8 cellular contexts compared by ENCODE assay signal in the genomic region with DNA sequence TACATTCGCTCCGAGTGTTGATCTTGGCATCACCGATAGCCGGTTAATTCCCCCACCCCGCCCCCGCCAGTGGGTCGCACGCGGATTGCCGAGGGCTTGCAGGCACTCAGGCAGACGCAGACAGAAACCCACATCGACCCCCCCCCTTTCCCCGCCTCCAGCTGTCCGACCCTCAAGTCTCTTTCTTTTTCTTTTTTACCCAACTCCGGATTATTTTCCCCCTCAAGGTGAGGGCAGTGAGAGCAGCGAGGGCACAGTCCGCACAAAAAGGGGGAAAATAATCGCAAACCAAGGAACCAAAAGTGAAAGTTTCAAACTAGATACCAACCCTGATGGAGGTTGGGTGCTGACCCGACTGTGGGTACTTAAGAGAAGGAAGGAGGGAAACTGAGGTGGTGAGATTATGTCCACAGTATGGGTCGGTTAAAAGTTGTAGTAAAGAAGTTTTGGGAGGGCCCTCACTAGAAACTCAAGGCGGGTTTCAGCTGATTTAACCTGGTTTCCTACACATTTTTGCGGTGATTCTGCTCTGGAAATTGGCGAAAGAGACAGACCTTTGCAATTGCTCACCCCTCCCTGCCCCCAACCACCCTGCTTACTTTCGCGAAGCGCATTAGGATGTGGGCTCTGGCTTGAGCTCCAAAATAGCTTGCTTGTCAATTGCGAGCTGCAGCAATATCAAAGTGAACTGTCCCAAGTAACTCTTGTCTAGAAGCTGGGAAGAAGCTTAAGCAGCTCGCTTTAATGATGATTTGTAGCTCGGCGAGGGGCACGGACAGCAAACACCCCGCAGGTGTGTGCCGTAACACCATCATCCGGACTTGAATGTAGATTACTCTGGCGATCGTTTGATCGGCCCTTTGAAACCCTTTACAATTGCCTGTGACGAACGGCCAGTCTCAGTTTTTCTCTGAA. TPM values are rescaled to one million over a fixed set of nuclear protein-coding genes. Genes with fewer than 3 reads are reported as not detected.
DNase-seq lines count a peak whose midpoint lies in the region; ATAC-seq and TF ChIP-seq lines count a peak whose summit lies in the region.

No MANE protein-coding gene starts in this region.

- no peak for ATAC-seq in activated T-cell treated with anti-CD3 and anti-CD28 coated beads, Interleukin-2, amount 50 U/mL, for 72 hours (replicated peaks in 1 of 2)
- ATAC-seq in memory B cell (ENCODE audit: low read depth) (no peak), GM21723 (IDR thresholded peaks at IDR 0.05; ENCODE audit: unreplicated experiment) (no peak)
- ATAC-seq in activated CD4-positive, CD25-positive, alpha-beta regulatory T cell treated with anti-CD3 and anti-CD28 coated beads, Interleukin-2, amount 50 U/mL, for 24 hours, result no peak

- peaks cover 22% of the 10 kb centered on the region for H3K4me1 Mint-ChIP-seq in activated T-cell treated with anti-CD3 and anti-CD28 coated beads, Interleukin-2, amount 50 U/mL, for 72 hours (ENCODE audit: low read depth)
- peaks cover 7% of the 10 kb centered on the region for H3K4me1 Mint-ChIP-seq in memory B cell

- H3K27me3 ChIP-seq in thymus (ENCODE audit: control insufficient read depth, insufficient read depth), result peaks cover 61% of the 10 kb centered on the region

- peaks cover 90% of the 10 kb centered on the region for H3K27me3 Mint-ChIP-seq in activated T-cell treated with anti-CD3 and anti-CD28 coated beads, Interleukin-2, amount 50 U/mL, for 72 hours (ENCODE audit: low read depth)
- H3K27me3 Mint-ChIP-seq in memory B cell, result peaks cover 48% of the 10 kb centered on the region

- DNase-seq in activated T-cell treated with anti-CD3 and anti-CD28 coated beads, Interleukin-2, amount 50 U/mL, for 72 hours, result no peak
- no peak for DNase-seq in activated T-cell treated with anti-CD3 and anti-CD28 coated beads, Interleukin-2, amount 50 U/mL, for 1 hour
- peak; percentile 62 for DNase-seq in astrocyte of the spinal cord (ENCODE audit: low read depth, low spot score)
- no peak for DNase-seq in memory B cell (ENCODE audit: low spot score in 2 of 2)
- DNase-seq in dedifferentiated amniotic fluid mesenchymal stem cell (ENCODE audit: extremely low spot score), result no peak

- peaks cover 16 to 21% of the 10 kb centered on the region in 2 donors for H3K36me3 Mint-ChIP-seq in activated T-cell treated with anti-CD3 and anti-CD28 coated beads, Interleukin-2, amount 50 U/mL, for 72 hours (ENCODE audit: insufficient read depth in 2 of 2)
- H3K36me3 Mint-ChIP-seq in memory B cell, result peaks cover 1% of the 10 kb centered on the region

- H3K4me3 ChIP-seq in astrocyte of the spinal cord (ENCODE audit: low read depth, low read length) (peak overlapping the region; percentile 46), thymus (ENCODE audit: low read length) (peak overlapping the region; percentile 37)

- no peaks in the 10 kb centered on the region for H3K4me1 ChIP-seq in thymus (ENCODE audit: control insufficient read depth, insufficient read depth, low read length)

- no peaks in the 10 kb centered on the region for H3K36me3 ChIP-seq in thymus (ENCODE audit: control insufficient read depth, insufficient read depth)

- H3K4me3 Mint-ChIP-seq in activated T-cell treated with anti-CD3 and anti-CD28 coated beads, Interleukin-2, amount 50 U/mL, for 72 hours, result peak overlapping the region; percentile 51 to 61
- peak overlapping the region; percentile 78 for H3K4me3 Mint-ChIP-seq in memory B cell

- no peaks in the 10 kb centered on the region for H3K9me3 ChIP-seq in thymus (ENCODE audit: control insufficient read depth)

- no peak overlapping the region for H3K27ac ChIP-seq in thymus (ENCODE audit: low read depth)

- no peak overlapping the region for H3K27ac Mint-ChIP-seq in activated T-cell treated with anti-CD3 and anti-CD28 coated beads, Interleukin-2, amount 50 U/mL, for 72 hours
- no peak overlapping the region for H3K27ac Mint-ChIP-seq in memory B cell

- TF ChIP-seq CTCF in astrocyte of the spinal cord (IDR thresholded peaks at IDR 0.05; ENCODE audit: low read depth, low read length), result no peak

- peaks cover 4 to 9% of the 10 kb centered on the region in 2 donors for H3K9me3 Mint-ChIP-seq in activated T-cell treated with anti-CD3 and anti-CD28 coated beads, Interleukin-2, amount 50 U/mL, for 72 hours
- H3K9me3 Mint-ChIP-seq in memory B cell, result peaks cover 2% of the 10 kb centered on the region

- WGBS in thymus, result 5% methylated on average over 39 of the region's 39 CpGs

- in situ Hi-C loops in astrocyte of the spinal cord (cut with HindIII; ENCODE audit: low sequenced_read_pairs), result no loop called here

RNA-seq across cellular contexts. Expression of a gene that starts 15.7 kb away (rescaled TPM):
- under 1 TPM in 1 of 2 donors, not detected in 1; 0.16 TPM for total RNA-seq in activated T-cell treated with anti-CD3 and anti-CD28 coated beads, Interleukin-2, amount 50 U/mL, for 72 hours
- polyA plus RNA-seq in thymus, result 3.1 TPM
